In the genomic region with DNA sequence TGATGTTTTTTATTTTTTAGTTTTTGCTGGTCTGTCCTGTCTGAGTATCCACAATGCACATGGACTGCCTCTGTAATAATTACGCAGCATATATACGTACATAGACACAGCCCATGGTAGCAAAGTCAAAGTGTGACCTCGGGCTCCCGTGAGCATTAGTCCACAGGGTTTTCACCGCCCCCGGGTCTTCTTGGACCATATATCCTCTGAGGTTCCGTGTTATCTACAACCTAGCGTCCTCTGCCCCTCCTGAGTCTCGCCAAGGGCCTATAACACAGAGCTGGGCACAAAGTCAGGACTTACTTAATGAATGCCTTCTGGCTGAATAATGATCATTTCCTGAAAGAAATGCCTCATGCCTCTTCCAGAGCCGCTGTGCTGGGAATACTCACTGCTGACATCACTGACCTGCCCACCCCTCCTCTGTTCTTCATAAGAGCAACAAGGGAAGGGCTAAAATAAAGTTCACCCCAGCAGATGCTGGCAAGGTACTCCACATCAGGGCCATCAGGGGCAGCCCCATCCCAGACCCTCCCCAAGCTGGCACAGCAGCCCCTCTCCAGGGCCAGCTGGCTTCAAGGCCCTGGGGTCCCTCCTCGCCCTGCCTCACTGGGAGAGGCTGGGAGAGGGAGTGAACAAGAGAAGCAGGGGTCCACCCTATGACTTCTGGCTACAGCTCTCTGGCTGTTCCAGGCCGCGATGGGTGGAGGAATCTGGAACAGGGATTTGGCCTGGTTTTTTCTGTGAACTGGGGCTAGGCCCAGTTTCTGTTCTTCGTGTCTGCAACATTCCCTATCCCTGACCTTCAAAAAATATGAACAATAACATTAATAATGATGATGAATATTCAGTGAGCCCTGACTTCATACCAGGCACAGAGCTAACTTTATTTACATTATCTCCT, we compare ENCODE assay signal across 8 cellular contexts. TPM values are rescaled to one million over a fixed set of nuclear protein-coding genes. Genes with fewer than 3 reads are reported as not detected.
DNase-seq lines count a peak whose midpoint lies in the region; ATAC-seq and TF ChIP-seq lines count a peak whose summit lies in the region.

No MANE protein-coding gene starts in this region.

- no peaks in the 10 kb centered on the region for H3K36me3 Mint-ChIP-seq in immature natural killer cell

- no peak for TF ChIP-seq CTCF in GM13977 (IDR thresholded peaks at IDR 0.05; ENCODE audit: extremely low read depth, insufficient read depth, missing control alignments)

- peak overlapping the region; percentile 22 for H3K9ac ChIP-seq in HUES64 (ENCODE audit: low read depth, low read length)
- peak overlapping the region; percentile 51 to 84 (median 79) for H3K9ac ChIP-seq in subcutaneous abdominal adipose tissue (ENCODE audit: low read length in 5 of 5)

- ATAC-seq in GM18519 (IDR thresholded peaks at IDR 0.05; ENCODE audit: low FRiP score, unreplicated experiment): no peak
- no peak for ATAC-seq in HG02571 (IDR thresholded peaks at IDR 0.05; ENCODE audit: unreplicated experiment)
- ATAC-seq in GM21526 (IDR thresholded peaks at IDR 0.05; ENCODE audit: low FRiP score, unreplicated experiment): no peak

- peak overlapping the region; percentile 81 to 92 (median 88) for H3K4me3 Mint-ChIP-seq in immature natural killer cell

- H3K27me3 ChIP-seq in HUES64 (ENCODE audit: insufficient read depth, low read length): no peaks in the 10 kb centered on the region
- no peaks in the 10 kb centered on the region for H3K27me3 ChIP-seq in subcutaneous abdominal adipose tissue (ENCODE audit: control insufficient read depth in 5 of 5, insufficient read depth in 4 of 5, low read length in 5 of 5)

- peaks cover 98 to 100% of the 10 kb centered on the region in 2 donors for H3K4me1 Mint-ChIP-seq in immature natural killer cell

- peak; percentile 85 for DNase-seq in amniotic epithelial cell (ENCODE audit: low read depth)
- no peak for DNase-seq in immature natural killer cell
- DNase-seq in GM13977 (ENCODE audit: low spot score): no peak

- H3K36me3 ChIP-seq in HUES64 (ENCODE audit: insufficient read depth, low read length): peaks cover 6% of the 10 kb centered on the region; the same call in 1 of the 2 replicates
- H3K36me3 ChIP-seq in subcutaneous abdominal adipose tissue (ENCODE audit: control insufficient read depth in 5 of 5, insufficient read depth in 5 of 5, low read length in 5 of 5): peaks cover 0 to 8% (median 5%) of the 10 kb centered on the region in 5 donors

- H3K27ac Mint-ChIP-seq in immature natural killer cell: peak overlapping the region; percentile 91 to 98 (median 96)

- peak overlapping the region; percentile 98 for H3K27ac ChIP-seq in HUES64 (ENCODE audit: low read depth, low read length)
- peak overlapping the region; percentile 95 for H3K27ac ChIP-seq in subcutaneous abdominal adipose tissue (ENCODE audit: low read depth, low read length)

- H3K4me1 ChIP-seq in HUES64 (ENCODE audit: insufficient read depth, low read length): peaks cover 73% of the 10 kb centered on the region
- peaks cover 37 to 94% (median 86%) of the 10 kb centered on the region in 5 donors for H3K4me1 ChIP-seq in subcutaneous abdominal adipose tissue (ENCODE audit: control insufficient read depth in 5 of 5, insufficient read depth in 5 of 5, low read length in 5 of 5)

- in situ Hi-C loops in GM13977 (cut with MboI; ENCODE audit: low pct_unique_long_range_greater_than_20kb, low sequenced_read_pairs, unreplicated experiment): no loop called here

- 86% methylated on average over 13 of the region's 14 CpGs for whole genome bisulfite sequencing in HUES64

- H3K4me3 ChIP-seq in HUES64 (ENCODE audit: low read length) (peak overlapping the region; percentile 41; the same call in 1 of the 2 replicates), subcutaneous abdominal adipose tissue (ENCODE audit: low read depth in 1 of 5, low read length in 5 of 5) (peak overlapping the region in 4 of 5 donors; percentile 13 to 62 (median 54))

- H3K9me3 ChIP-seq in HUES64 (ENCODE audit: insufficient read depth, low read depth, low read length) (no peaks in the 10 kb centered on the region), subcutaneous abdominal adipose tissue (ENCODE audit: control insufficient read depth in 5 of 5, low read length in 5 of 5) (no peaks in the 10 kb centered on the region)

- no peaks in the 10 kb centered on the region for H3K9me3 Mint-ChIP-seq in immature natural killer cell

- H3K27me3 Mint-ChIP-seq in immature natural killer cell (ENCODE audit: low read depth in 3 of 3): peaks cover 7 to 17% (median 8%) of the 10 kb centered on the region in 3 donors

RNA-seq across cellular contexts. Expression of a gene that starts 7.9 kb away (rescaled TPM):
- 47.8 TPM for polyA plus RNA-seq in HUES64 (2013, experiment 1 of 2)
- polyA plus RNA-seq in HUES64 (2013, experiment 2 of 2): 52.9 TPM
- 10 to 100 TPM in 2 of 3 donors, 1 to 10 TPM in 1; 5.9 to 29.1 (median 11.5) TPM for polyA plus RNA-seq in immature natural killer cell

RNA-seq across cellular contexts. Expression of a gene that starts 38.8 kb away (rescaled TPM):
- 4.9 TPM for polyA plus RNA-seq in HUES64 (2013, experiment 1 of 2)
- 9.6 TPM for polyA plus RNA-seq in HUES64 (2013, experiment 2 of 2)
- polyA plus RNA-seq in immature natural killer cell: 1 to 10 TPM in 2 of 3 donors, under 1 TPM in 1; 0.54 to 5.6 (median 3.1) TPM

RNA-seq across cellular contexts. Expression of a gene that starts 53.2 kb away (rescaled TPM):
- 3.1 TPM for polyA plus RNA-seq in HUES64 (2013, experiment 1 of 2)
- 4.4 TPM for polyA plus RNA-seq in HUES64 (2013, experiment 2 of 2)
- polyA plus RNA-seq in immature natural killer cell: under 1 TPM in 1 of 3 donors, not detected in 2; 0.25 TPM
